Comparison of ENCODE assay signal across 15 cellular contexts in the genomic region with DNA sequence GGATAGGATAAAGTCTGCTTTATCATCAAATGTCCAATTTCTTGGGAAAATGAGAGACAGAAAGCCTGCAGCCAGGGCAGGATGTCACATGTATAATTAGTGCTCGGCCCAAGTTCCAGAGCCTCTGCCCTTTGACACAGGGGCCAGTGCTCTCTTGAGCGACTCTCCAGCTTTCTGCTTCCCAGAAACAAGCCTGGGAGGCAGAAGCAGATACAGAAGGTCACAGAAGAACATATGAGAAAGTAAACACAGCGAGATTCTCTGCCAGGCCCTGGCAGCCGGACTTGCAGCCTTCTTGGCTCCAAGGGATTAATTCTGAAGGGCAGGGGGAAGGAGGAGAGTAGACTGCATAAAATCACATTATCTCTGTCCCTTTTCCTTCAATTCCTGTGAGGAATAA.
A peak's percentile ranks its signal among the peaks of the same experiment; 100 is the strongest.
DNase-seq lines count a peak whose midpoint lies in the region; ATAC-seq and TF ChIP-seq lines count a peak whose summit lies in the region.
"Had no signal": no experiment of that assay in that cellular context is flagged by ENCODE, and none has a peak within 500 bp of the region (broad histone marks: within the 10 kb centered on the region; RNA-seq: fewer than 3 reads in every experiment).

No MANE protein-coding gene starts in this region.

- H3K9me3 ChIP-seq in right lobe of liver: no peaks in the 10 kb centered on the region
- H3K9me3 ChIP-seq: suprapubic skin had no signal

- peaks cover 0 to 13% (median 0%) of the 10 kb centered on the region in 4 donors for H3K4me1 ChIP-seq in right lobe of liver

- TF ChIP-seq CTCF in C4-2B (conservative IDR thresholded peaks at IDR 0.05) (no peak), chondrocyte (IDR thresholded peaks at IDR 0.05) (no peak), right lobe of liver (IDR thresholded peaks at IDR 0.05) (no peak)

- intact Hi-C loops in right lobe of liver (cut with DNase I): no loop called here
- intact Hi-C loops in sciatic nerve (cut with DNase I): no loop called here
- intact Hi-C loops in posterior cingulate gyrus (cut with DNase I): no loop called here

- H3K36me3 ChIP-seq in right lobe of liver: no peaks in the 10 kb centered on the region
- H3K36me3 ChIP-seq: suprapubic skin had no signal

- no peaks in the 10 kb centered on the region for H3K36me3 Mint-ChIP-seq in chondrocyte (ENCODE audit: low read depth)

- 13% methylated on average over 4 of the region's 4 CpGs for WGBS in right lobe of liver (ENCODE audit: insufficient coverage, low coverage, low lambda C conversion rate, missing lambda C conversion rate)

- TF ChIP-seq POLR2A in right lobe of liver (IDR thresholded peaks at IDR 0.05): no peak

- no peak overlapping the region for H3K4me3 ChIP-seq in right lobe of liver
- H3K4me3 ChIP-seq: suprapubic skin had no signal

- H3K9me3 Mint-ChIP-seq in chondrocyte (ENCODE audit: low read depth): no peaks in the 10 kb centered on the region

- H3K4me1 Mint-ChIP-seq in chondrocyte (ENCODE audit: low read depth): peaks cover 19% of the 10 kb centered on the region

- H3K27ac ChIP-seq in C4-2B (peak overlapping the region; percentile 37; the same call in 1 of the 2 replicates), right lobe of liver (no peak overlapping the region)

- H3K27ac Mint-ChIP-seq in chondrocyte (ENCODE audit: unreplicated experiment): peak overlapping the region; percentile 24

- H3K4me3 Mint-ChIP-seq in chondrocyte (ENCODE audit: unreplicated experiment): no peak overlapping the region

- DNase-seq in chondrocyte (ENCODE audit: low spot score) (no peak), right lobe of liver (peak; percentile 29 to 70 (median 56)), sciatic nerve (ENCODE audit: low spot score) (no peak), EL (no peak), posterior cingulate gyrus (no peak), Kasumi-1 (lab: John Stamatoyannopoulos, UW) (no peak)
- DNase-seq: activated CD4-positive, alpha-beta T cell treated with anti-CD3 and anti-CD28 coated beads, Interleukin-2, amount 50 U/mL, for 1 hour; anterior cingulate cortex; DMS53; NCI-H187 treated with DMSO at 0.1 percent for 48 hours; NCI-H748 treated with DMSO at 0.1 percent for 48 hours; RPMI8226 had no signal

- no peaks in the 10 kb centered on the region for H3K27me3 Mint-ChIP-seq in chondrocyte (ENCODE audit: low read depth)

- no peaks in the 10 kb centered on the region for H3K27me3 ChIP-seq in right lobe of liver
- H3K27me3 ChIP-seq: suprapubic skin had no signal

- ATAC-seq in right lobe of liver: peak; percentile 83 to 93 (median 90)
- peak; percentile 64 for ATAC-seq in sciatic nerve
- no peak for ATAC-seq in GM18867 (IDR thresholded peaks at IDR 0.05; ENCODE audit: unreplicated experiment)

Comparison
In these comparisons a context has a peak if more than half of its experiments do, and no peak if none do; other contexts are left out.
1. DNase-seq: peak in right lobe of liver (3 of 3); none in chondrocyte (single experiment), sciatic nerve (single experiment), EL (single experiment), posterior cingulate gyrus (0 of 10) and Kasumi-1 (0 of 2).